Comparison of ENCODE assay signal across 18 cellular contexts in genomic region chr10:4069491-4069890, GRCh38.
DNase-seq lines count a peak whose midpoint lies in the region; ATAC-seq and TF ChIP-seq lines count a peak whose summit lies in the region.
"Had no signal": no experiment of that assay in that cellular context is flagged by ENCODE, and none has a peak within 500 bp of the region (broad histone marks: within the 10 kb centered on the region; RNA-seq: fewer than 3 reads in every experiment).

No MANE protein-coding gene starts in this region.

- POLR2A ChIA-PET in SK-N-SH (lab: Yijun Ruan, JAX) = no interaction called here

- H3K4me3 ChIP-seq in GM23338 (no peak overlapping the region), SK-N-SH (ENCODE audit: low read depth in 2 of 2, low read length in 1 of 2) (no peak overlapping the region), mucosa of descending colon (no peak overlapping the region), upper lobe of left lung (no peak overlapping the region)
- H3K4me3 ChIP-seq: Peyer's patch had no signal

- intact Hi-C loops in mucosa of descending colon (cut with DNase I, micrococcal nuclease) = loop anchor here in 1 of 2 donors (10.0 kb wide), 2 partner anchors 95 to 145 kb away; no protein-coding TSS in a partner anchor

- H3K79me2 ChIP-seq in GM23338 (replicated peaks; ENCODE audit: insufficient read depth) (no peaks in the 10 kb centered on the region), SK-N-SH (ENCODE audit: insufficient read depth) (no peaks in the 10 kb centered on the region)

- no peaks in the 10 kb centered on the region for H3F3A ChIP-seq in GM23338 (replicated peaks; ENCODE audit: low read depth)
- peaks cover 14% of the 10 kb centered on the region for H3F3A ChIP-seq in SK-N-SH (replicated peaks; ENCODE audit: insufficient read depth)

- TF ChIP-seq RAD21 in SK-N-SH (IDR thresholded peaks at IDR 0.05; ENCODE audit: low read length) = no peak

- CTCF ChIA-PET in SK-N-SH (lab: Yijun Ruan, JAX) = no interaction called here

- no peak overlapping the region for H3K4me3 Mint-ChIP-seq in GM23338
- H3K4me3 Mint-ChIP-seq in mesothelial cell of epicardium = no peak overlapping the region
- H3K4me3 Mint-ChIP-seq: CD8-positive, alpha-beta T cell; natural killer cell treated with Interleukin-12 subunit alpha and Interleukin-12 subunit beta and Interleukin-15 and Interleukin-18, amount 100 ng/mL, for 72 hours; stimulated activated effector memory CD8-positive, alpha-beta T cell treated with anti-CD3 and anti-CD28 coated beads, Interleukin-12 subunit alpha, Interleukin-12 subunit beta, amount 100 ng/mL, for 72 hours; T-helper 2 cell treated with Interferon-gamma antibody and Interleukin-4, amounts not matched to agents 5 μg/mL and 100 μg/mL, for 36 hours had no signal

- no peak for TF ChIP-seq CTCF in GM23338 (conservative IDR thresholded peaks at IDR 0.05; ENCODE audit: low read depth in 2 of 2)
- TF ChIP-seq CTCF in SK-N-SH (IDR thresholded peaks at IDR 0.05) = no peak
- no peak for TF ChIP-seq CTCF in mucosa of descending colon (IDR thresholded peaks at IDR 0.05)
- TF ChIP-seq CTCF in mesothelial cell of epicardium (IDR thresholded peaks at IDR 0.05; ENCODE audit: unreplicated experiment) = no peak
- no peak for TF ChIP-seq CTCF in upper lobe of left lung (IDR thresholded peaks at IDR 0.05)

- H3K9me3 ChIP-seq in SK-N-SH (no peaks in the 10 kb centered on the region), mucosa of descending colon (no peaks in the 10 kb centered on the region), upper lobe of left lung (no peaks in the 10 kb centered on the region)
- H3K9me3 ChIP-seq: Peyer's patch had no signal

- H4K20me1 ChIP-seq in GM23338 (replicated peaks; ENCODE audit: insufficient read depth) (no peaks in the 10 kb centered on the region), SK-N-SH (ENCODE audit: insufficient read depth) (no peaks in the 10 kb centered on the region)

- no peaks in the 10 kb centered on the region for H3K27me3 ChIP-seq in GM23338 (ENCODE audit: insufficient read depth)
- H3K27me3 ChIP-seq in SK-N-SH (ENCODE audit: insufficient read depth) = no peaks in the 10 kb centered on the region
- no peaks in the 10 kb centered on the region for H3K27me3 ChIP-seq in upper lobe of left lung
- H3K27me3 ChIP-seq: Peyer's patch had no signal

- H3K9me3 Mint-ChIP-seq in GM23338 (no peaks in the 10 kb centered on the region), mesothelial cell of epicardium (no peaks in the 10 kb centered on the region)
- H3K9me3 Mint-ChIP-seq: CD8-positive, alpha-beta T cell; natural killer cell treated with Interleukin-12 subunit alpha and Interleukin-12 subunit beta and Interleukin-15 and Interleukin-18, amount 100 ng/mL, for 72 hours; stimulated activated effector memory CD8-positive, alpha-beta T cell treated with anti-CD3 and anti-CD28 coated beads, Interleukin-12 subunit alpha, Interleukin-12 subunit beta, amount 100 ng/mL, for 72 hours; T-helper 2 cell treated with Interferon-gamma antibody and Interleukin-4, amounts not matched to agents 5 μg/mL and 100 μg/mL, for 36 hours had no signal

- H3K27me3 Mint-ChIP-seq in GM23338 (ENCODE audit: insufficient read depth, low read depth, poor library complexity) (peaks cover under 1% of the 10 kb centered on the region), mesothelial cell of epicardium (ENCODE audit: low read depth) (no peaks in the 10 kb centered on the region)
- H3K27me3 Mint-ChIP-seq: natural killer cell treated with Interleukin-12 subunit alpha and Interleukin-12 subunit beta and Interleukin-15 and Interleukin-18, amount 100 ng/mL, for 72 hours had no signal

- no peak overlapping the region for H2AFZ ChIP-seq in GM23338
- H2AFZ ChIP-seq in SK-N-SH (ENCODE audit: low read depth) = peak overlapping the region; percentile 27; the same call in 1 of the 2 replicates

- TF ChIP-seq EP300 in SK-N-SH (IDR thresholded peaks at IDR 0.05; ENCODE audit: borderline replicate concordance in 1 of 2, low read depth in 1 of 2, low read length in 1 of 2) (no peak), upper lobe of left lung (IDR thresholded peaks at IDR 0.05) (no peak)

- H3K4me2 ChIP-seq in GM23338 (no peak overlapping the region), SK-N-SH (no peak overlapping the region; the same call in 1 of the 2 replicates)

- H3K36me3 ChIP-seq in GM23338 (ENCODE audit: insufficient read depth) (no peaks in the 10 kb centered on the region), SK-N-SH (replicated peaks in 1 of 2; ENCODE audit: control insufficient read depth in 1 of 2, insufficient read depth in 2 of 2, low read length in 1 of 2) (no peaks in the 10 kb centered on the region), mucosa of descending colon (ENCODE audit: low read depth) (no peaks in the 10 kb centered on the region), upper lobe of left lung (no peaks in the 10 kb centered on the region)
- H3K36me3 ChIP-seq: Peyer's patch had no signal

- H3K27ac ChIP-seq in GM23338 (ENCODE audit: low read depth) (no peak overlapping the region), SK-N-SH (ENCODE audit: low read depth in 2 of 2, low read length in 1 of 2) (peak overlapping the region in 1 of 2 experiments; percentile 46; a peak in 1 of 4 replicates), upper lobe of left lung (no peak overlapping the region)
- H3K27ac ChIP-seq: Peyer's patch had no signal

- ATAC-seq in GM23338 (no peak), mucosa of descending colon (no peak), HG02571 (IDR thresholded peaks at IDR 0.05; ENCODE audit: unreplicated experiment) (no peak), upper lobe of left lung (ENCODE audit: low FRiP score in 2 of 2) (no peak)
- ATAC-seq: CD8-positive, alpha-beta T cell; left colon; natural killer cell treated with Interleukin-12 subunit alpha and Interleukin-12 subunit beta and Interleukin-15 and Interleukin-18, amount 100 ng/mL, for 72 hours; stimulated activated effector memory CD8-positive, alpha-beta T cell treated with anti-CD3 and anti-CD28 coated beads, Interleukin-12 subunit alpha, Interleukin-12 subunit beta, amount 100 ng/mL, for 72 hours had no signal

- H3K36me3 Mint-ChIP-seq in GM23338 (ENCODE audit: low read depth) (no peaks in the 10 kb centered on the region), mesothelial cell of epicardium (no peaks in the 10 kb centered on the region)
- H3K36me3 Mint-ChIP-seq: CD8-positive, alpha-beta T cell; natural killer cell treated with Interleukin-12 subunit alpha and Interleukin-12 subunit beta and Interleukin-15 and Interleukin-18, amount 100 ng/mL, for 72 hours had no signal

- TF ChIP-seq POLR2A in upper lobe of left lung (IDR thresholded peaks at IDR 0.05) = no peak

- peak; percentile 4 for DNase-seq in GM23338 (ENCODE audit: low spot score)
- no peak for DNase-seq in SK-N-SH
- peak; percentile 59 for DNase-seq in fibroblast of peridontal ligament (ENCODE audit: extremely low read depth)
- DNase-seq in renal cortical epithelial cell (ENCODE audit: low read depth) = peak; percentile 16
- DNase-seq in mucosa of descending colon = no peak
- DNase-seq in mesothelial cell of epicardium (ENCODE audit: low spot score in 2 of 2, unreplicated experiment in 2 of 2) = no peak
- no peak for DNase-seq in upper lobe of left lung
- DNase-seq: CD8-positive, alpha-beta T cell; effector memory CD4-positive, alpha-beta T cell; glutamatergic neuron; left colon; NCI-H2029; NCI-H69; Peyer's patch had no signal

- H3K9ac ChIP-seq in SK-N-SH = no peak overlapping the region

- H3K4me1 Mint-ChIP-seq in GM23338 = no peaks in the 10 kb centered on the region
- peaks cover 8% of the 10 kb centered on the region for H3K4me1 Mint-ChIP-seq in mesothelial cell of epicardium

- H3K9me2 ChIP-seq in GM23338 (ENCODE audit: insufficient read depth) = peaks cover 10% of the 10 kb centered on the region
- H3K9me2 ChIP-seq in SK-N-SH = no peaks in the 10 kb centered on the region

- no peak overlapping the region for H3K27ac Mint-ChIP-seq in GM23338
- no peak overlapping the region for H3K27ac Mint-ChIP-seq in mesothelial cell of epicardium
- H3K27ac Mint-ChIP-seq: CD8-positive, alpha-beta T cell; natural killer cell treated with Interleukin-12 subunit alpha and Interleukin-12 subunit beta and Interleukin-15 and Interleukin-18, amount 100 ng/mL, for 72 hours; stimulated activated effector memory CD8-positive, alpha-beta T cell treated with anti-CD3 and anti-CD28 coated beads, Interleukin-12 subunit alpha, Interleukin-12 subunit beta, amount 100 ng/mL, for 72 hours; T-helper 2 cell treated with Interferon-gamma antibody and Interleukin-4, amounts not matched to agents 5 μg/mL and 100 μg/mL, for 36 hours had no signal

- WGBS in SK-N-SH (ENCODE audit: low lambda C conversion rate) = 88% methylated on average over 3 of the region's 3 CpGs
- WGBS in upper lobe of left lung, 2 donors = 80 to 86% methylated on average over 3 of the region's 3 CpGs

- H3K4me1 ChIP-seq in GM23338 (ENCODE audit: insufficient read depth) (no peaks in the 10 kb centered on the region), SK-N-SH (ENCODE audit: control insufficient read depth in 1 of 2, insufficient read depth in 2 of 2, low read depth in 1 of 2, low read length in 1 of 2) (peaks cover 10 to 34% of the 10 kb centered on the region in 2 experiments; a peak in 3 of 4 replicates), mucosa of descending colon (ENCODE audit: low read depth) (peaks cover 28% of the 10 kb centered on the region), upper lobe of left lung (peaks cover 0 to 10% (median 4%) of the 10 kb centered on the region in 4 donors)

TF ChIP-seq in SK-N-SH, 30 proteins besides CTCF, POLR2A, EP300 and RAD21 (continues in another document):
- TF ChIP-seq ELF1 (IDR thresholded peaks at IDR 0.05) = no peak

Comparison
In these comparisons a context has a peak if more than half of its experiments do, and no peak if none do; other contexts are left out.
1. DNase-seq: peak in GM23338 (single experiment), fibroblast of peridontal ligament (single experiment) and renal cortical epithelial cell (single experiment); none in SK-N-SH (single experiment), mucosa of descending colon (0 of 3), mesothelial cell of epicardium (0 of 2) and upper lobe of left lung (0 of 2).